8 cellular contexts compared by ENCODE assay signal in genomic region chr20:382291-383115, GRCh38. TPM values are rescaled to one million over a fixed set of nuclear protein-coding genes. Genes with fewer than 3 reads are reported as not detected.
DNase-seq lines count a peak whose midpoint lies in the region; TF ChIP-seq lines count a peak whose summit lies in the region.

No MANE protein-coding gene starts in this region.

- no peak for TF ChIP-seq CTCF in BJ (IDR thresholded peaks at IDR 0.05; ENCODE audit: insufficient read depth, low read depth, low read length)
- TF ChIP-seq CTCF in HFFc6 (IDR thresholded peaks at IDR 0.05) = no peak
- TF ChIP-seq CTCF in vagina (IDR thresholded peaks at IDR 0.05) = no peak

- DNase-seq in BJ (ENCODE audit: low read depth) (no peak), HFFc6 (no peak), islet precursor cell (peak; percentile 68), vagina (ENCODE audit: extremely low spot score in 2 of 2) (no peak), NCI-H1105 (lab: John Stamatoyannopoulos, UW) (no peak), NCI-H2081 (lab: John Stamatoyannopoulos, UW) (no peak), DMS53 (lab: John Stamatoyannopoulos, UW) (no peak)

- H3K9me3 ChIP-seq in vagina = no peaks in the 10 kb centered on the region

- peaks cover 2% of the 10 kb centered on the region; the same call in 1 of the 2 replicates for H3K27me3 Mint-ChIP-seq in HFFc6 (ENCODE audit: insufficient read depth)
- H3K27me3 Mint-ChIP-seq in activated naive CD8-positive, alpha-beta T cell = no peaks in the 10 kb centered on the region

- H3K4me1 Mint-ChIP-seq in HFFc6 (ENCODE audit: low read depth) = peaks cover 13% of the 10 kb centered on the region
- peaks cover 13% of the 10 kb centered on the region for H3K4me1 Mint-ChIP-seq in activated naive CD8-positive, alpha-beta T cell (ENCODE audit: low read depth)

- peaks cover 4% of the 10 kb centered on the region; the same call in 1 of the 2 replicates for H3K36me3 Mint-ChIP-seq in HFFc6 (ENCODE audit: low read depth)
- H3K36me3 Mint-ChIP-seq in activated naive CD8-positive, alpha-beta T cell = peaks cover 2% of the 10 kb centered on the region

- H3K27ac Mint-ChIP-seq in HFFc6 = no peak overlapping the region
- H3K27ac Mint-ChIP-seq in activated naive CD8-positive, alpha-beta T cell = no peak overlapping the region

- peaks cover 18% of the 10 kb centered on the region for H3K4me1 ChIP-seq in vagina

- H3K27me3 ChIP-seq in BJ (ENCODE audit: control insufficient read depth, insufficient read depth, low read length) (no peaks in the 10 kb centered on the region), vagina (no peaks in the 10 kb centered on the region)

- no peak for TF ChIP-seq POLR2A in vagina (IDR thresholded peaks at IDR 0.05)

- H3K9me3 Mint-ChIP-seq in HFFc6 = no peaks in the 10 kb centered on the region
- H3K9me3 Mint-ChIP-seq in activated naive CD8-positive, alpha-beta T cell (ENCODE audit: low read depth) = no peaks in the 10 kb centered on the region

- H3K36me3 ChIP-seq in BJ (ENCODE audit: control insufficient read depth, insufficient read depth, low read length) (peaks cover 6% of the 10 kb centered on the region), vagina (no peaks in the 10 kb centered on the region)

- intact Hi-C loops in vagina (cut with DNase I) = no loop called here

- CTCF ChIA-PET in BJ (lab: Yijun Ruan, JAX) = interaction anchor here (0.6 to 2.0 kb wide), 5 partner anchors 9 to 52 kb away, joined by 3 to 8 read pairs (median 6); no protein-coding TSS in a partner anchor

- POLR2A ChIA-PET in BJ (lab: Charles Lee) = no interaction called here

- H3K4me3 Mint-ChIP-seq in HFFc6 = peak overlapping the region; percentile 81
- peak overlapping the region; percentile 82 for H3K4me3 Mint-ChIP-seq in activated naive CD8-positive, alpha-beta T cell

- H3K4me3 ChIP-seq in BJ (ENCODE audit: low read depth, low read length) (peak overlapping the region; percentile 94), vagina (peak overlapping the region; percentile 57)

- no peak overlapping the region for H3K27ac ChIP-seq in vagina

RNA-seq across cellular contexts. Expression of gene TRIB3, which starts 1.9 kb away (rescaled TPM):
- polyA plus RNA-seq in BJ (2011; rRNA removed) = 98.0 and 126 TPM in 2 replicates
- 50.8 and 70.0 TPM in 2 replicates for polyA minus RNA-seq in BJ (2011; rRNA and poly(A)+ RNA removed)
- 10 to 100 TPM in 3 of 6 experiments, 1 to 10 TPM in 3; 8.4 to 11.8 (median 10.1) TPM for total RNA-seq in HFFc6 (2021; fragmentation: NEBNext Ultra II Directional; extraction: Animal tissue kit (Norgen Biotek cat#: 25700))
- 15.7 TPM for total RNA-seq in vagina

RNA-seq across cellular contexts. Expression of gene RBCK1, which starts 25.6 kb away (rescaled TPM):
- 86.6 and 130 TPM in 2 replicates for polyA plus RNA-seq in BJ (2011; rRNA removed)
- polyA minus RNA-seq in BJ (2011; rRNA and poly(A)+ RNA removed) = 46.3 and 75.4 TPM in 2 replicates
- total RNA-seq in HFFc6 (2021; fragmentation: NEBNext Ultra II Directional; extraction: Animal tissue kit (Norgen Biotek cat#: 25700)) = 10 to 100 TPM; 76.4 to 84.1 (median 77.2) TPM
- 67.0 TPM for total RNA-seq in vagina

RNA-seq across cellular contexts. Expression of gene NRSN2, which starts 35.6 kb away (rescaled TPM):
- polyA plus RNA-seq in BJ (2011; rRNA removed) = 53.9 and 84.1 TPM in 2 replicates
- 26.1 and 41.8 TPM in 2 replicates for polyA minus RNA-seq in BJ (2011; rRNA and poly(A)+ RNA removed)
- total RNA-seq in HFFc6 (2021; fragmentation: NEBNext Ultra II Directional; extraction: Animal tissue kit (Norgen Biotek cat#: 25700)) = 10 to 100 TPM; 61.1 to 76.6 (median 65.4) TPM
- total RNA-seq in vagina = 21.6 TPM

RNA-seq across cellular contexts. Expression of gene SOX12, which starts 57.2 kb away (rescaled TPM):
- 3.6 TPM in 2 replicates for polyA plus RNA-seq in BJ (2011; rRNA removed)
- polyA minus RNA-seq in BJ (2011; rRNA and poly(A)+ RNA removed) = 2.7 and 4.4 TPM in 2 replicates
- 10 to 100 TPM; 24.5 to 26.3 (median 25.0) TPM for total RNA-seq in HFFc6 (2021; fragmentation: NEBNext Ultra II Directional; extraction: Animal tissue kit (Norgen Biotek cat#: 25700))
- total RNA-seq in vagina = 4.4 TPM
